Comparison of ENCODE assay signal across 1 cellular context in genomic region chr6:44172759-44173500, GRCh38.
TF ChIP-seq lines count a peak whose summit lies in the region.

No MANE protein-coding gene starts in this region.

TF ChIP-seq in SK-N-SH, 30 proteins besides CTCF, POLR2A, EP300 and RAD21 (continued from another document):
- TF ChIP-seq PBX3 (IDR thresholded peaks at IDR 0.05) (no peak), RCOR1 (IDR thresholded peaks at IDR 0.05; ENCODE audit: low read length) (peak; percentile 21; the same call in 1 of the 2 replicates), MXI1 (IDR thresholded peaks at IDR 0.05; ENCODE audit: low read depth, low read length) (peak; percentile 52; the same call in 1 of the 2 replicates), ZBTB33 (IDR thresholded peaks at IDR 0.05; ENCODE audit: borderline replicate concordance, low read depth) (no peak)
TF ChIP-seq in SK-N-SH: peak in this region for 4.
